In genomic region chr22:30307026-30307574, GRCh38 we compare ENCODE assay signal across 12 cellular contexts. TPM values are rescaled to one million over a fixed set of nuclear protein-coding genes. Genes with fewer than 3 reads are reported as not detected.
DNase-seq lines count a peak whose midpoint lies in the region; ATAC-seq, FAIRE-seq and TF ChIP-seq lines count a peak whose summit lies in the region.
"Had no signal": no experiment of that assay in that cellular context is flagged by ENCODE, and none has a peak within 500 bp of the region (broad histone marks: within the 10 kb centered on the region; RNA-seq: fewer than 3 reads in every experiment).

No MANE protein-coding gene starts in this region.

- TF ChIP-seq POLR2A in GM12891 (IDR thresholded peaks at IDR 0.05; ENCODE audit: low read depth, low read length) = no peak
- TF ChIP-seq POLR2A in spleen (IDR thresholded peaks at IDR 0.05) = no peak

- no peaks in the 10 kb centered on the region for H3K27me3 ChIP-seq in OCI-LY3 (ENCODE audit: low read depth, low read length)
- no peaks in the 10 kb centered on the region for H3K27me3 ChIP-seq in esophagus (ENCODE audit: control insufficient read depth in 1 of 2, insufficient read depth in 2 of 2, low read length in 2 of 2)
- no peaks in the 10 kb centered on the region for H3K27me3 ChIP-seq in spleen (replicated peaks in 1 of 7)

- DNase-seq in GM12891 (ENCODE audit: insufficient read length, low spot score) (no peak), spleen (no peak), COLO829 (ENCODE audit: low spot score) (no peak), progenitor cell of endocrine pancreas (ENCODE audit: low spot score, unreplicated experiment) (no peak)
- DNase-seq in stimulated activated CD4-positive, alpha-beta T cell treated with anti-CD3 and anti-CD28 coated beads, Interleukin-4, amount 100 ng/mL, for 4 hours = no peak
- DNase-seq: NCI-H1417 treated with DMSO at 0.1 percent for 48 hours, NCI-H82, nucleus accumbens, T1000 had no signal

- 52 to 62% methylated on average over 5 of the region's 5 CpGs for WGBS in esophagus, 2 donors
- 63 to 72% (median 64%) methylated on average over 5 of the region's 5 CpGs for WGBS in spleen, 5 donors

- peak; percentile 78 for FAIRE-seq in GM12891 (lab: Jason Lieb, UNC)

- no peak for ATAC-seq in GM18861 (IDR thresholded peaks at IDR 0.05; ENCODE audit: unreplicated experiment)

- H3K9ac ChIP-seq in OCI-LY3 (ENCODE audit: low read length) = no peak overlapping the region

- TF ChIP-seq CTCF in OCI-LY3 (IDR thresholded peaks at IDR 0.05; ENCODE audit: low read depth, low read length) (no peak), spleen (IDR thresholded peaks at IDR 0.05 in 8 of 11, conservative IDR thresholded peaks at IDR 0.05 in 3 of 11) (no peak), progenitor cell of endocrine pancreas (IDR thresholded peaks at IDR 0.05; ENCODE audit: unreplicated experiment) (no peak)

- H3K36me3 ChIP-seq in OCI-LY3 (replicated peaks; ENCODE audit: low read depth, low read length) (no peaks in the 10 kb centered on the region), esophagus (ENCODE audit: control insufficient read depth in 2 of 2, insufficient read depth in 2 of 2, low read length in 1 of 2) (peaks cover 0 to 5% of the 10 kb centered on the region in 2 donors), spleen (peaks cover 0 to 23% (median 0%) of the 10 kb centered on the region in 6 donors)

- H3K79me2 ChIP-seq in OCI-LY3 (ENCODE audit: low read length) = no peaks in the 10 kb centered on the region

- H3K9me3 Mint-ChIP-seq in progenitor cell of endocrine pancreas (ENCODE audit: low read depth) = no peaks in the 10 kb centered on the region

- intact Hi-C loops in spleen (cut with DNase I; ENCODE audit: low total_unique reads) = no loop called here

- H3K27ac ChIP-seq in OCI-LY3 (ENCODE audit: low read length) = peak overlapping the region; percentile 49; the same call in 1 of the 2 replicates
- peak overlapping the region; percentile 91 to 97 for H3K27ac ChIP-seq in esophagus (ENCODE audit: low read depth in 2 of 2, low read length in 1 of 2)
- peak overlapping the region; percentile 69 to 94 (median 88) for H3K27ac ChIP-seq in spleen

- H3K9me3 ChIP-seq in OCI-LY3 (ENCODE audit: insufficient read depth, low read length) (no peaks in the 10 kb centered on the region), esophagus (ENCODE audit: control insufficient read depth in 2 of 2, insufficient read depth in 1 of 2, low read depth in 1 of 2, low read length in 1 of 2) (no peaks in the 10 kb centered on the region), spleen (no peaks in the 10 kb centered on the region)

- peak overlapping the region; percentile 69 for H3K4me2 ChIP-seq in OCI-LY3 (ENCODE audit: low read length)

- no peak overlapping the region for H3K4me3 Mint-ChIP-seq in progenitor cell of endocrine pancreas (ENCODE audit: low read depth)

- no peaks in the 10 kb centered on the region for H3K27me3 Mint-ChIP-seq in progenitor cell of endocrine pancreas

- no peak overlapping the region for H3K27ac Mint-ChIP-seq in progenitor cell of endocrine pancreas

- no peak overlapping the region for H2AFZ ChIP-seq in OCI-LY3 (ENCODE audit: low read depth, low read length)

- H3K4me3 ChIP-seq in OCI-LY3 (ENCODE audit: low read length) = no peak overlapping the region
- H3K4me3 ChIP-seq in esophagus (ENCODE audit: low read depth in 1 of 2, low read length in 2 of 2) = no peak overlapping the region
- H3K4me3 ChIP-seq in spleen = peak overlapping the region in 4 of 8 donors; percentile 1 to 57 (median 16)

- H3K36me3 Mint-ChIP-seq in progenitor cell of endocrine pancreas (ENCODE audit: insufficient read depth) = no peaks in the 10 kb centered on the region

- H3K4me1 ChIP-seq in OCI-LY3 (ENCODE audit: low read length) = peaks cover 79% of the 10 kb centered on the region
- peaks cover 37 to 69% of the 10 kb centered on the region in 2 donors for H3K4me1 ChIP-seq in esophagus (ENCODE audit: control insufficient read depth in 2 of 2, insufficient read depth in 2 of 2, low read length in 1 of 2)
- peaks cover 99 to 100% (median 100%) of the 10 kb centered on the region in 6 donors for H3K4me1 ChIP-seq in spleen

- no peaks in the 10 kb centered on the region for H4K20me1 ChIP-seq in OCI-LY3 (ENCODE audit: insufficient read depth, low read length)

- H3K4me1 Mint-ChIP-seq in progenitor cell of endocrine pancreas (ENCODE audit: low read depth) = peaks cover 13% of the 10 kb centered on the region

TF ChIP-seq in GM12891, 5 proteins besides CTCF, POLR2A, EP300 and RAD21:
- TF ChIP-seq POLR2AphosphoS5 (IDR thresholded peaks at IDR 0.05; ENCODE audit: low read depth, low read length) = no peak
- TF ChIP-seq POU2F2 (IDR thresholded peaks at IDR 0.05; ENCODE audit: low read depth, low read length) = no peak
- no peak for TF ChIP-seq TAF1 (IDR thresholded peaks at IDR 0.05; ENCODE audit: low read depth, low read length)
- TF ChIP-seq SPI1 (IDR thresholded peaks at IDR 0.05; ENCODE audit: low read depth, low read length) = no peak
- TF ChIP-seq PAX5 (IDR thresholded peaks at IDR 0.05; ENCODE audit: insufficient read depth, low read length, severe bottlenecking) = no peak

RNA-seq across cellular contexts. Expression of gene CASTOR1, which starts 17.8 kb away (rescaled TPM):
- polyA plus RNA-seq in GM12891 (2012; ENCODE audit: low read depth, missing spikeins) = 4.6 TPM
- polyA plus RNA-seq in esophagus = 10 to 100 TPM; 29.7 to 39.3 TPM
- total RNA-seq in spleen = 10 to 100 TPM in 5 of 7 donors, 1 to 10 TPM in 2; 7.4 to 18.9 (median 14.6) TPM
- polyA plus RNA-seq in spleen = 10 to 100 TPM in 2 of 3 donors, 1 to 10 TPM in 1; 5.6 to 12.8 (median 12.0) TPM
- 7.2 and 9.3 TPM in 2 replicates for total RNA-seq in progenitor cell of endocrine pancreas

RNA-seq across cellular contexts. Expression of gene TBC1D10A, which starts 19.6 kb away (rescaled TPM):
- 12.7 TPM for polyA plus RNA-seq in GM12891 (2012; ENCODE audit: low read depth, missing spikeins)
- polyA plus RNA-seq in esophagus = 10 to 100 TPM; 30.4 to 35.3 TPM
- 10 to 100 TPM; 26.8 to 46.4 (median 34.3) TPM for total RNA-seq in spleen
- 10 to 100 TPM; 21.1 to 37.4 (median 22.1) TPM for polyA plus RNA-seq in spleen
- total RNA-seq in progenitor cell of endocrine pancreas = 10.6 and 13.4 TPM in 2 replicates

RNA-seq across cellular contexts. Expression of gene OSM, which starts 40.4 kb away (rescaled TPM):
- polyA plus RNA-seq in GM12891 (2012; ENCODE audit: low read depth, missing spikeins) = 0.28 TPM
- polyA plus RNA-seq in esophagus (under 1 TPM; 0.22 to 0.63 TPM), spleen (1 to 10 TPM; 1.2 to 2.1 (median 1.7) TPM)
- total RNA-seq in spleen (10 to 100 TPM in 2 of 7 donors, 1 to 10 TPM in 5; 2.1 to 16.8 (median 4.5) TPM), progenitor cell of endocrine pancreas (not detected in 2 replicates)

RNA-seq across cellular contexts. Expression of gene SF3A1, which starts 49.6 kb away (rescaled TPM):
- 69.6 TPM for polyA plus RNA-seq in GM12891 (2012; ENCODE audit: low read depth, missing spikeins)
- polyA plus RNA-seq in esophagus (10 to 100 TPM; 14.3 to 23.1 TPM), spleen (10 to 100 TPM; 14.9 to 22.8 (median 16.1) TPM)
- total RNA-seq in spleen (100 to 1,000 TPM; 154 to 223 (median 182) TPM), progenitor cell of endocrine pancreas (155 and 165 TPM in 2 replicates)

RNA-seq across cellular contexts. Expression of gene CCDC157, which starts 49.7 kb away (rescaled TPM):
- polyA plus RNA-seq in GM12891 (2012; ENCODE audit: low read depth, missing spikeins) = 0.69 TPM
- polyA plus RNA-seq in esophagus (1 to 10 TPM; 1.6 to 2.2 TPM), spleen (1 to 10 TPM; 2.5 to 4.6 (median 3.9) TPM)
- total RNA-seq in spleen (1 to 10 TPM; 2.1 to 8.1 (median 3.5) TPM), progenitor cell of endocrine pancreas (11.1 and 13.5 TPM in 2 replicates)
